ENCODE assay signal across 8 cellular contexts in the genomic region with DNA sequence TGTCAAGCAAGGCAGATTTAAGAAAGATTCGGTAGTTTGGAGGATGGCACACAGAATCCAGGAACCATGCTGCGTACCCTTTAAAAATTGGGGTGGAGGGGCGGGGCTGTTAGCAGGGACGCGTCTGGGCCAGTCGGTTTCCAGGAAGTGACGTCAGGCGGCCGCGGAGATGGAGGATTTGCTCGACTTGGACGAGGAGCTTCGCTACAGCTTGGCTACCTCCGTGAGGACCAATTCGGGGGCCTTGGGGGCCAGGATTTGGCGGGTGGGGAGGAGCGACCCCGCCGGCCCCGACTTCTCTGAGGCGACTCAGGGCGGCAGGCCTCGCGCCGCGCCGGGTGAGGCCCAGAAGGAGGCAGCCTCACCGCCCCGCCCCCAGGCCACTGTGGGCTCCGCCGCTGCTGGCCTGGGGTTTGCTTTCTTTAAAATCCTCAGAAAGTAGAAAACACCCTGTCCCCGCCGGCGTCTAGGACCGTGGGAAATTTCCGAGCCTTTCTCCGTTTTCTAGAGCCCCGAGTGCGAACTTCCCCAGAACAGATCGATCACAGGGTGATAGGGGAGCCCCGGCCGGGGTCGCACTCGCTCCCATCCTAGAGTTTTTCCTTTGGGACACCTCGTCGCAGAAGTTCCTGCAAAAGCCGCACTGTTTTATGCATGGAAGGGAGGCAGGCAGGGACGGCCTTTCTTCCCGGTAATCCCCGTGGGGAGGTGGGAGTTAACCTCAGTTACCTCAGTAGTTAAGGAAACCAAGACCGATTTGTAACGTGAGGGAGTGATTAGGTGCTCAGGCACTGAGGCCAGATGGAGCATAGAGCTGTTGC. TPM values are rescaled to one million over a fixed set of nuclear protein-coding genes. Genes with fewer than 3 reads are reported as not detected.
DNase-seq lines count a peak whose midpoint lies in the region; ATAC-seq and TF ChIP-seq lines count a peak whose summit lies in the region.

A gene (plus strand): TSS at position 146 of the 821 bp plus-strand sequence. CDS start 24 bp downstream, at position 170.

- H3K27ac Mint-ChIP-seq in activated T-cell treated with anti-CD3 and anti-CD28 coated beads, Interleukin-2, amount 50 U/mL, for 24 hours = peak within 1 kb of the TSS; percentile 87

- H3K36me3 ChIP-seq in HUES6 (ENCODE audit: control insufficient read depth, insufficient read depth, low read length) = peaks cover 15% of the 10 kb centered on the region
- H3K36me3 ChIP-seq in mucosa of stomach (ENCODE audit: control insufficient read depth, insufficient read depth, low read length) = no peaks in the 10 kb centered on the region

- peak within 1 kb of the TSS; percentile 87 for H3K4me3 Mint-ChIP-seq in activated T-cell treated with anti-CD3 and anti-CD28 coated beads, Interleukin-2, amount 50 U/mL, for 24 hours

- ATAC-seq in GM21381 (IDR thresholded peaks at IDR 0.05; ENCODE audit: unreplicated experiment) = peak; percentile 56

- H3K27me3 Mint-ChIP-seq in activated T-cell treated with anti-CD3 and anti-CD28 coated beads, Interleukin-2, amount 50 U/mL, for 24 hours = no peaks in the 10 kb centered on the region

- H3K36me3 Mint-ChIP-seq in activated T-cell treated with anti-CD3 and anti-CD28 coated beads, Interleukin-2, amount 50 U/mL, for 24 hours (ENCODE audit: low read depth) = peaks cover 21% of the 10 kb centered on the region

- no peaks in the 10 kb centered on the region for H3K9me3 Mint-ChIP-seq in activated T-cell treated with anti-CD3 and anti-CD28 coated beads, Interleukin-2, amount 50 U/mL, for 24 hours

- no peaks in the 10 kb centered on the region for H3K9me3 ChIP-seq in HUES6 (ENCODE audit: control insufficient read depth, insufficient read depth, low read depth, low read length)
- no peaks in the 10 kb centered on the region for H3K9me3 ChIP-seq in mucosa of stomach (ENCODE audit: control insufficient read depth, low read length)

- H3K4me1 ChIP-seq in HUES6 (ENCODE audit: control insufficient read depth, insufficient read depth, low read length) (peaks cover 10% of the 10 kb centered on the region), mucosa of stomach (ENCODE audit: control insufficient read depth, insufficient read depth, low read length) (peaks cover 15% of the 10 kb centered on the region)

- H3K27ac ChIP-seq in HUES6 (ENCODE audit: low read depth, low read length) = no peak within 1 kb of the TSS

- TF ChIP-seq POLR2A in erythroblast (IDR thresholded peaks at IDR 0.05; ENCODE audit: low read length) = no peak

- H3K27me3 ChIP-seq in HUES6 (ENCODE audit: control insufficient read depth, insufficient read depth, low read length) = peaks cover 24% of the 10 kb centered on the region
- H3K27me3 ChIP-seq in mucosa of stomach (ENCODE audit: control insufficient read depth, insufficient read depth, low read length) = no peaks in the 10 kb centered on the region

- DNase-seq in COR-L47 (lab: John Stamatoyannopoulos, UW) (peak; percentile 40), erythroblast (lab: John Stamatoyannopoulos, UW) (peak; percentile 87 to 91)
- peak; percentile 92 for DNase-seq in activated T-cell treated with anti-CD3 and anti-CD28 coated beads, Interleukin-2, amount 50 U/mL, for 24 hours
- peak; percentile 96 for DNase-seq in stimulated activated CD8-positive, alpha-beta memory T cell treated with anti-CD3 and anti-CD28 coated beads, Interleukin-4, amount 100 ng/mL, for 48 hours

- peaks cover 29% of the 10 kb centered on the region for H3K4me1 Mint-ChIP-seq in activated T-cell treated with anti-CD3 and anti-CD28 coated beads, Interleukin-2, amount 50 U/mL, for 24 hours (ENCODE audit: low read depth)

- H3K9ac ChIP-seq in HUES6 (ENCODE audit: low read length) = peak within 1 kb of the TSS; percentile 65
- peak within 1 kb of the TSS; percentile 85 for H3K9ac ChIP-seq in mucosa of stomach (ENCODE audit: low read length)

- H3K4me3 ChIP-seq in HUES6 (ENCODE audit: low read depth, low read length) = peak within 1 kb of the TSS; percentile 75
- peak within 1 kb of the TSS; percentile 85 for H3K4me3 ChIP-seq in mucosa of stomach (ENCODE audit: low read length)

TF ChIP-seq in PFSK-1, 5 proteins besides CTCF, POLR2A, EP300 and RAD21:
- TF ChIP-seq SIN3A (IDR thresholded peaks at IDR 0.05; ENCODE audit: borderline replicate concordance, insufficient read depth, low read length) (0 out of 2 replicates have a peak, but pooled peaks have one; percentile 79), FOXP2 (optimal IDR thresholded peaks at IDR 0.05; ENCODE audit: borderline replicate concordance, extremely low read depth, extremely low read length, insufficient read depth) (no peak)

RNA-seq across cellular contexts. Expression of the gene that starts here (rescaled TPM):
- polyA plus RNA-seq in PFSK-1 (2012; ENCODE audit: insufficient read length, low read depth) = 45.5 TPM

Comparison
In these comparisons a context has a peak if more than half of its experiments do, and no peak if none do; other contexts are left out.
1. DNase-seq: peak in every context shown above with its lines; median percentile 96 in stimulated activated CD8-positive, alpha-beta memory T cell treated with anti-CD3 and anti-CD28 coated beads, Interleukin-4, amount 100 ng/mL, for 48 hours; 92 in activated T-cell treated with anti-CD3 and anti-CD28 coated beads, Interleukin-2, amount 50 U/mL, for 24 hours; 89 in erythroblast; 40 in COR-L47.